ENCODE assay signal across 27 cellular contexts in genomic region chr1:26388791-26389445, GRCh38. TPM values are rescaled to one million over a fixed set of nuclear protein-coding genes. Genes with fewer than 3 reads are reported as not detected.
DNase-seq lines count a peak whose midpoint lies in the region; ATAC-seq, FAIRE-seq and TF ChIP-seq lines count a peak whose summit lies in the region.
"Had no signal": no experiment of that assay in that cellular context is flagged by ENCODE, and none has a peak within 500 bp of the region (broad histone marks: within the 10 kb centered on the region; RNA-seq: fewer than 3 reads in every experiment).

No MANE protein-coding gene starts in this region.

- DNase-seq in activated T-cell treated with anti-CD3 and anti-CD28 coated beads, Interleukin-2, amount 50 U/mL, for 4 hours, result no peak
- DNase-seq in activated T-cell treated with anti-CD3 and anti-CD28 coated beads, Interleukin-2, amount 50 U/mL, for 1 hour, result no peak
- DNase-seq in RWPE1 (ENCODE audit: low spot score) (peak; percentile 27), bronchial epithelial cell (ENCODE audit: low read depth) (peak; percentile 72), lower leg skin (ENCODE audit: low spot score in 2 of 2) (no peak), NCI-H2196 treated with DMSO at 0.1 percent for 48 hours (lab: John Stamatoyannopoulos, UW; ENCODE audit: unreplicated experiment) (no peak)
- no peak for DNase-seq in stimulated activated effector memory CD8-positive, alpha-beta T cell treated with anti-CD3 and anti-CD28 coated beads, Interleukin-12 subunit alpha, Interleukin-12 subunit beta, amount 100 ng/mL, for 72 hours (ENCODE audit: low spot score in 2 of 2)
- DNase-seq: activated CD4-positive, alpha-beta T cell treated with anti-CD3 and anti-CD28 coated beads, Interleukin-2, amount 50 U/mL, for 48 hours; activated T-cell treated with anti-CD3 and anti-CD28 coated beads, Interleukin-2, amount 50 U/mL, for 24 hours; C1 segment of cervical spinal cord; erythroblast; foreskin keratinocyte; naive thymus-derived CD8-positive, alpha-beta T cell; NCI-H1694 treated with DMSO at 0.1 percent for 48 hours; NCI-H748 treated with DMSO at 0.1 percent for 48 hours; SHP77 treated with DMSO at 0.1 percent for 48 hours; stimulated activated CD4-positive, alpha-beta T cell treated with anti-CD3 and anti-CD28 coated beads, Interleukin-15, amount 100 ng/mL, for 24 hours; substantia nigra; SW 1271 had no signal

- intact Hi-C loops in lower leg skin (cut with DNase I; ENCODE audit: low total_unique reads), result no loop called here

- no peaks in the 10 kb centered on the region for H3K36me3 Mint-ChIP-seq in activated T-cell treated with anti-CD3 and anti-CD28 coated beads, Interleukin-2, amount 50 U/mL, for 4 hours (ENCODE audit: insufficient read depth)
- H3K36me3 Mint-ChIP-seq in stimulated activated effector memory CD8-positive, alpha-beta T cell treated with anti-CD3 and anti-CD28 coated beads, Interleukin-12 subunit alpha, Interleukin-12 subunit beta, amount 100 ng/mL, for 72 hours, result no peaks in the 10 kb centered on the region
- H3K36me3 Mint-ChIP-seq: activated naive CD4-positive, alpha-beta T cell treated with anti-CD3 and anti-CD28 coated beads, Interleukin-2, amount 50 U/mL, for 72 hours; mesothelial cell of epicardium; naive thymus-derived CD8-positive, alpha-beta T cell had no signal

- H3K27me3 Mint-ChIP-seq in activated T-cell treated with anti-CD3 and anti-CD28 coated beads, Interleukin-2, amount 50 U/mL, for 4 hours (ENCODE audit: low read depth), result no peaks in the 10 kb centered on the region
- H3K27me3 Mint-ChIP-seq: activated T-cell treated with anti-CD3 and anti-CD28 coated beads, Interleukin-2, amount 50 U/mL, for 24 hours had no signal

- FAIRE-seq in bronchial epithelial cell (lab: Jason Lieb, UNC), result no peak
- FAIRE-seq: urothelium cell line had no signal

- no peaks in the 10 kb centered on the region for H3K9me3 Mint-ChIP-seq in activated T-cell treated with anti-CD3 and anti-CD28 coated beads, Interleukin-2, amount 50 U/mL, for 4 hours
- H3K9me3 Mint-ChIP-seq in stimulated activated effector memory CD8-positive, alpha-beta T cell treated with anti-CD3 and anti-CD28 coated beads, Interleukin-12 subunit alpha, Interleukin-12 subunit beta, amount 100 ng/mL, for 72 hours, result no peaks in the 10 kb centered on the region
- H3K9me3 Mint-ChIP-seq: activated naive CD4-positive, alpha-beta T cell treated with anti-CD3 and anti-CD28 coated beads, Interleukin-2, amount 50 U/mL, for 72 hours; activated T-cell treated with anti-CD3 and anti-CD28 coated beads, Interleukin-2, amount 50 U/mL, for 24 hours; mesothelial cell of epicardium; naive thymus-derived CD8-positive, alpha-beta T cell had no signal

- no peaks in the 10 kb centered on the region for H3K36me3 ChIP-seq in bronchial epithelial cell (ENCODE audit: control insufficient read depth, insufficient read depth, low read length)
- H3K36me3 ChIP-seq: right atrium auricular region had no signal

- CTCF ChIA-PET in RWPE1 (lab: Yijun Ruan, JAX), result interaction anchor here (0.6 to 1.8 kb wide), 3 partner anchors 18 to 28 kb away, joined by 6 to 10 read pairs (median 7); no protein-coding TSS in a partner anchor

- TF ChIP-seq CTCF in RWPE1 (conservative IDR thresholded peaks at IDR 0.05; ENCODE audit: low read depth), result no peak
- TF ChIP-seq CTCF in bronchial epithelial cell (IDR thresholded peaks at IDR 0.05; ENCODE audit: insufficient read depth, low read length, severe bottlenecking), result no peak
- TF ChIP-seq CTCF in lower leg skin (IDR thresholded peaks at IDR 0.05), result no peak

- no peak for TF ChIP-seq POLR2A in lower leg skin (IDR thresholded peaks at IDR 0.05)

- POLR2A ChIA-PET in RWPE1 (lab: Yijun Ruan, JAX; ENCODE audit: low non-redundant PET), result no interaction called here

- peaks cover 42% of the 10 kb centered on the region for H3K4me1 Mint-ChIP-seq in activated T-cell treated with anti-CD3 and anti-CD28 coated beads, Interleukin-2, amount 50 U/mL, for 4 hours (ENCODE audit: low read depth)
- H3K4me1 Mint-ChIP-seq in stimulated activated effector memory CD8-positive, alpha-beta T cell treated with anti-CD3 and anti-CD28 coated beads, Interleukin-12 subunit alpha, Interleukin-12 subunit beta, amount 100 ng/mL, for 72 hours, result peaks cover 55% of the 10 kb centered on the region
- H3K4me1 Mint-ChIP-seq: mesothelial cell of epicardium had no signal

- H3K4me3 ChIP-seq in bronchial epithelial cell (ENCODE audit: low read depth, low read length) (no peak overlapping the region), lower leg skin (ENCODE audit: low read depth, poor library complexity, severe bottlenecking) (no peak overlapping the region)
- H3K4me3 ChIP-seq: right atrium auricular region had no signal

- H3K27ac ChIP-seq in RWPE1, result no peak overlapping the region
- H3K27ac ChIP-seq: foreskin keratinocyte, right atrium auricular region had no signal

- peak; percentile 53 to 57 for ATAC-seq in activated T-cell treated with anti-CD3 and anti-CD28 coated beads, Interleukin-2, amount 50 U/mL, for 4 hours
- peak; percentile 83 for ATAC-seq in stimulated activated effector memory CD8-positive, alpha-beta T cell treated with anti-CD3 and anti-CD28 coated beads, Interleukin-12 subunit alpha, Interleukin-12 subunit beta, amount 100 ng/mL, for 72 hours
- no peak for ATAC-seq in HG03378 (IDR thresholded peaks at IDR 0.05; ENCODE audit: unreplicated experiment)
- ATAC-seq: foreskin keratinocyte, left lobe of liver had no signal

- no peak overlapping the region for H3K27ac Mint-ChIP-seq in stimulated activated effector memory CD8-positive, alpha-beta T cell treated with anti-CD3 and anti-CD28 coated beads, Interleukin-12 subunit alpha, Interleukin-12 subunit beta, amount 100 ng/mL, for 72 hours
- H3K27ac Mint-ChIP-seq: activated T-cell treated with anti-CD3 and anti-CD28 coated beads, Interleukin-2, amount 50 U/mL, for 24 hours; mesothelial cell of epicardium had no signal

- H3K4me3 Mint-ChIP-seq in activated T-cell treated with anti-CD3 and anti-CD28 coated beads, Interleukin-2, amount 50 U/mL, for 4 hours, result no peak overlapping the region
- H3K4me3 Mint-ChIP-seq in stimulated activated effector memory CD8-positive, alpha-beta T cell treated with anti-CD3 and anti-CD28 coated beads, Interleukin-12 subunit alpha, Interleukin-12 subunit beta, amount 100 ng/mL, for 72 hours, result no peak overlapping the region
- H3K4me3 Mint-ChIP-seq: activated T-cell treated with anti-CD3 and anti-CD28 coated beads, Interleukin-2, amount 50 U/mL, for 24 hours; mesothelial cell of epicardium had no signal

- H3K27me3 ChIP-seq in bronchial epithelial cell (ENCODE audit: control insufficient read depth, insufficient read depth, low read length), result no peaks in the 10 kb centered on the region
- H3K27me3 ChIP-seq: foreskin keratinocyte, right atrium auricular region had no signal

- 75 to 86% methylated on average over 7 of the region's 7 CpGs for WGBS in lower leg skin, 2 donors

RNA-seq across cellular contexts. Expression of gene ZNF683, which starts 16.4 kb away (rescaled TPM):
- total RNA-seq in activated T-cell treated with anti-CD3 and anti-CD28 coated beads, Interleukin-2, amount 50 U/mL, for 4 hours, result under 1 TPM; 0.11 to 0.30 (median 0.13) TPM
- not detected in 2 replicates for total RNA-seq in bronchial epithelial cell
- not detected for total RNA-seq in lower leg skin
- total RNA-seq: activated naive CD4-positive, alpha-beta T cell treated with anti-CD3 and anti-CD28 coated beads, Interleukin-2, amount 50 U/mL, for 72 hours; cerebellum; foreskin keratinocyte; left lobe of liver; mesothelial cell of epicardium; osteocyte; right atrium auricular region had no signal

RNA-seq across cellular contexts. Expression of gene LIN28A, which starts 21.7 kb away (rescaled TPM):
- total RNA-seq in activated T-cell treated with anti-CD3 and anti-CD28 coated beads, Interleukin-2, amount 50 U/mL, for 4 hours, result under 1 TPM; 0.37 to 0.57 (median 0.46) TPM
- not detected in 2 replicates for total RNA-seq in bronchial epithelial cell
- total RNA-seq in lower leg skin, result not detected
- total RNA-seq: activated naive CD4-positive, alpha-beta T cell treated with anti-CD3 and anti-CD28 coated beads, Interleukin-2, amount 50 U/mL, for 72 hours; cerebellum; foreskin keratinocyte; naive thymus-derived CD8-positive, alpha-beta T cell; osteocyte; right atrium auricular region had no signal

RNA-seq across cellular contexts. Expression of gene CRYBG2, which starts 35.0 kb away (rescaled TPM):
- under 1 TPM; 0.16 to 0.45 (median 0.30) TPM for total RNA-seq in activated T-cell treated with anti-CD3 and anti-CD28 coated beads, Interleukin-2, amount 50 U/mL, for 4 hours
- total RNA-seq in bronchial epithelial cell, result 19.5 and 67.7 TPM in 2 replicates
- 100 to 1,000 TPM in 1 of 4 donors, 10 to 100 TPM in 3; 52.3 to 104 (median 56.9) TPM for total RNA-seq in lower leg skin
- total RNA-seq: osteocyte, right atrium auricular region had no signal

RNA-seq across cellular contexts. Expression of gene DHDDS, which starts 43.2 kb away (rescaled TPM):
- 10 to 100 TPM; 59.7 to 68.8 (median 60.1) TPM for total RNA-seq in activated T-cell treated with anti-CD3 and anti-CD28 coated beads, Interleukin-2, amount 50 U/mL, for 4 hours
- total RNA-seq in bronchial epithelial cell (55.3 and 64.9 TPM in 2 replicates), lower leg skin (10 to 100 TPM; 23.9 to 47.2 (median 39.9) TPM)

Comparison
In these comparisons a context has a peak if more than half of its experiments do, and no peak if none do; other contexts are left out.
1. DNase-seq: peak in RWPE1 (single experiment) and bronchial epithelial cell (single experiment); none in activated T-cell treated with anti-CD3 and anti-CD28 coated beads, Interleukin-2, amount 50 U/mL, for 4 hours (single experiment), activated T-cell treated with anti-CD3 and anti-CD28 coated beads, Interleukin-2, amount 50 U/mL, for 1 hour (single experiment), stimulated activated effector memory CD8-positive, alpha-beta T cell treated with anti-CD3 and anti-CD28 coated beads, Interleukin-12 subunit alpha, Interleukin-12 subunit beta, amount 100 ng/mL, for 72 hours (0 of 2), lower leg skin (0 of 2) and NCI-H2196 treated with DMSO at 0.1 percent for 48 hours (single experiment).
2. RNA of gene CRYBG2, which starts 35.0 kb away (total RNA-seq): 52.3 to 104 TPM in lower leg skin and 19.5 to 67.7 TPM in bronchial epithelial cell; 0.16 to 0.45 TPM in activated T-cell treated with anti-CD3 and anti-CD28 coated beads, Interleukin-2, amount 50 U/mL, for 4 hours; every median in the first group is over 10 times any median in the second.